ENCODE assay signal across 8 cellular contexts in the genomic region with DNA sequence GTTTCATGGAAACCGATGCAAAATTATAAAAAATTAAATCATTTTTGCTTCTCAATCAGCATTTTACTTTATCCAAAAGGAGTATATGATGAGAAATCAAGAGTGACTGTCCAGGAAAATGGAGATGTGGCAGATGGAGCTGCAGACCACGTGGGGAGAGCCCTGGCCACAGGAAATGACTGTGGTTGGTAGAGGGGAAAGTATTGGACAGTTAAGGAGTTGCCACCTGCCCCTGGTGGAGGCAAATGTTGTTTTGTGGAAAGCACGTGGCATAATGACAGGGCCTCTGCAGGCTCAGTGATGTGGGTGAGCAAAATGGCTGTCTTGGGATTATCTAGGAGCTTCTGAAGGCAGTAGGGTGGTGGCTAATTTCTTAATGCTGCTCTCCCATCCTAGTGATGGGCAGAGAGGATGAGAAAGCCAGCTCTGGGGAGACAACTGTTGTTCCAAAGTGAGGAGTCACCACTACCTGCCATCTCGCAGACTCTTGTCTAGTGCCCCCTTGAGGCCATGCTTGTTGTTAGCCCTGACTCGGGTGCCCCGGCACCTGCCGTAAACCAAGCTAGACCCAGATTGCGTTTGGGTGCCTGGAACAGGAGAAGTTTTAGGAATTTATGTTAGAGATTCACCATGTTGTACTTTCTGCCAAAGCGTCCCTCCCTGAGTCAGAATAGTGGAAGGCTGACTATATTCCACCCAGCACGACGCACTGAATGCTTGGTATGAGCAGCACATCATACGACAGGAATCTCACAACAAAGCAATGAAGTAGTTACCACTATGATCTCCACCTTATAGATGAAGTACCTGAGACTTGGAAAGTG.
DNase-seq lines count a peak whose midpoint lies in the region; ATAC-seq and TF ChIP-seq lines count a peak whose summit lies in the region.

No MANE protein-coding gene starts in this region.

- H3K4me3 ChIP-seq in GM06990 (replicated peaks; ENCODE audit: low read depth, low read length): no peak overlapping the region

- in situ Hi-C loops in ACHN (cut with HindIII; ENCODE audit: low pct_ligation_motif_present, low pct_unique_long_range_greater_than_20kb, low sequenced_read_pairs): no loop called here

- peak; percentile 58 for TF ChIP-seq CTCF in GM06990 (IDR thresholded peaks at IDR 0.05; ENCODE audit: insufficient read depth, low read length, poor library complexity, severe bottlenecking)
- TF ChIP-seq CTCF in glutamatergic neuron (IDR thresholded peaks at IDR 0.05; ENCODE audit: partially characterized antibody, unreplicated experiment): no peak

- no peaks in the 10 kb centered on the region for H3K9me3 Mint-ChIP-seq in glutamatergic neuron (ENCODE audit: unreplicated experiment)

- no peak overlapping the region for H3K4me3 Mint-ChIP-seq in glutamatergic neuron (ENCODE audit: unreplicated experiment)

- no peaks in the 10 kb centered on the region for H3K36me3 Mint-ChIP-seq in glutamatergic neuron (ENCODE audit: unreplicated experiment)

- no peaks in the 10 kb centered on the region for H3K36me3 ChIP-seq in GM06990 (ENCODE audit: control insufficient read depth, insufficient read depth, low read length)

- DNase-seq in ACHN (peak; percentile 38), GM06990 (ENCODE audit: extremely low read depth, insufficient read length) (no peak), RPMI7951 (ENCODE audit: low read depth) (peak; percentile 66), glutamatergic neuron (peak; percentile 28), T1000 (lab: John Stamatoyannopoulos, UW) (no peak)

- H3K27me3 ChIP-seq in GM06990 (replicated peaks; ENCODE audit: control insufficient read depth, insufficient read depth, low read length): no peaks in the 10 kb centered on the region

- no peak for ATAC-seq in GM21786 (IDR thresholded peaks at IDR 0.05; ENCODE audit: unreplicated experiment)
- ATAC-seq in HG03354 (IDR thresholded peaks at IDR 0.05; ENCODE audit: poor library complexity, severe bottlenecking, unreplicated experiment): no peak
- ATAC-seq in HG03460 (IDR thresholded peaks at IDR 0.05; ENCODE audit: unreplicated experiment): no peak

- no peak overlapping the region for H3K27ac Mint-ChIP-seq in glutamatergic neuron (ENCODE audit: unreplicated experiment)

- H3K4me1 Mint-ChIP-seq in glutamatergic neuron (ENCODE audit: low read depth, unreplicated experiment): peaks cover 27% of the 10 kb centered on the region

- no peaks in the 10 kb centered on the region for H3K27me3 Mint-ChIP-seq in glutamatergic neuron (ENCODE audit: unreplicated experiment)

Comparison
In these comparisons a context has a peak if more than half of its experiments do, and no peak if none do; other contexts are left out.
1. DNase-seq: peak in ACHN (single experiment), RPMI7951 (single experiment) and glutamatergic neuron (single experiment); none in GM06990 (single experiment) and T1000 (single experiment).